ENCODE assay signal across 8 cellular contexts in genomic region chr2:219230201-219230540, GRCh38. TPM values are rescaled to one million over a fixed set of nuclear protein-coding genes. Genes with fewer than 3 reads are reported as not detected.
A peak's percentile ranks its signal among the peaks of the same experiment; 100 is the strongest.
DNase-seq lines count a peak whose midpoint lies in the region; ATAC-seq and TF ChIP-seq lines count a peak whose summit lies in the region.

No MANE protein-coding gene starts in this region.

- H3K36me3 Mint-ChIP-seq in T-helper 2 cell treated with Interferon-gamma antibody and Interleukin-4, amounts not matched to agents 5 μg/mL and 100 μg/mL, for 36 hours (ENCODE audit: low read depth): peaks cover 55% of the 10 kb centered on the region

- H3K4me1 ChIP-seq in ectodermal cell (ENCODE audit: control insufficient read depth, insufficient read depth, low read length) (peaks cover 13% of the 10 kb centered on the region), lung (ENCODE audit: control insufficient read depth in 2 of 2, insufficient read depth in 2 of 2, low read length in 2 of 2) (peaks cover 4 to 9% of the 10 kb centered on the region in 2 donors), stomach smooth muscle (ENCODE audit: control insufficient read depth, insufficient read depth, low read length) (peaks cover 27% of the 10 kb centered on the region)

- H3K27me3 ChIP-seq in ectodermal cell (ENCODE audit: control insufficient read depth, insufficient read depth, low read length, poor library complexity, severe bottlenecking) (no peaks in the 10 kb centered on the region), lung (ENCODE audit: control insufficient read depth, insufficient read depth) (no peaks in the 10 kb centered on the region), stomach smooth muscle (ENCODE audit: control insufficient read depth in 1 of 2, insufficient read depth in 2 of 2, low read length in 2 of 2) (no peaks in the 10 kb centered on the region)

- H3K27ac ChIP-seq in ectodermal cell (ENCODE audit: insufficient read depth, low read depth, low read length, poor library complexity, severe bottlenecking): peak overlapping the region; percentile 83
- peak overlapping the region; percentile 87 to 98 for H3K27ac ChIP-seq in lung (ENCODE audit: low read depth in 1 of 2, low read length in 1 of 2)
- peak overlapping the region; percentile 94 for H3K27ac ChIP-seq in stomach smooth muscle (ENCODE audit: low read length)

- H3K9me3 ChIP-seq in ectodermal cell (ENCODE audit: control insufficient read depth, low read length): no peaks in the 10 kb centered on the region
- no peaks in the 10 kb centered on the region for H3K9me3 ChIP-seq in lung (ENCODE audit: control insufficient read depth in 2 of 2, insufficient read depth in 1 of 2, low read length in 1 of 2)
- H3K9me3 ChIP-seq in stomach smooth muscle (ENCODE audit: control insufficient read depth in 2 of 2, low read length in 2 of 2): no peaks in the 10 kb centered on the region

- ATAC-seq in HG03439 (IDR thresholded peaks at IDR 0.05; ENCODE audit: unreplicated experiment) (peak; percentile 5), lung (ENCODE audit: insufficient read depth, low FRiP score) (no peak)

- H3K9ac ChIP-seq in stomach smooth muscle (ENCODE audit: low read length in 2 of 2): peak overlapping the region; percentile 67 to 87

- H3K36me3 ChIP-seq in ectodermal cell (ENCODE audit: control insufficient read depth, insufficient read depth, low read length) (peaks cover 21% of the 10 kb centered on the region), lung (ENCODE audit: control insufficient read depth in 2 of 2, insufficient read depth in 2 of 2, low read length in 2 of 2) (peaks cover 17 to 27% of the 10 kb centered on the region in 2 donors), stomach smooth muscle (ENCODE audit: control insufficient read depth in 2 of 2, insufficient read depth in 2 of 2, low read length in 2 of 2) (peaks cover 35 to 37% of the 10 kb centered on the region in 2 donors)

- DNase-seq in DMS 273 (lab: John Stamatoyannopoulos, UW; ENCODE audit: unreplicated experiment): peak; percentile 76
- DNase-seq in DMS 273 treated with DMSO at 0.1 percent for 48 hours (lab: John Stamatoyannopoulos, UW): no peak
- DNase-seq in T-helper 2 cell treated with Interferon-gamma antibody and Interleukin-4, amounts not matched to agents 5 μg/mL and 100 μg/mL, for 36 hours (ENCODE audit: low spot score): peak; percentile 51
- DNase-seq in lung (ENCODE audit: low spot score): peak; percentile 57
- DNase-seq in GDM1 (lab: John Stamatoyannopoulos, UW): no peak

- peak overlapping the region; percentile 95 for H3K27ac Mint-ChIP-seq in T-helper 2 cell treated with Interferon-gamma antibody and Interleukin-4, amounts not matched to agents 5 μg/mL and 100 μg/mL, for 36 hours

- 1 to 2% methylated on average over 19 of the region's 19 CpGs for WGBS in ectodermal cell, 2 experiments
- 1% methylated on average over 19 of the region's 19 CpGs for WGBS in lung, 2 donors

- TF ChIP-seq CTCF in lung (IDR thresholded peaks at IDR 0.05; ENCODE audit: control extremely low read depth, extremely low read depth): no peak

- H3K4me3 ChIP-seq in ectodermal cell (ENCODE audit: insufficient read depth, low read depth, low read length): peak overlapping the region; percentile 71
- H3K4me3 ChIP-seq in lung: peak overlapping the region; percentile 78
- H3K4me3 ChIP-seq in stomach smooth muscle (ENCODE audit: low read length in 2 of 2): peak overlapping the region; percentile 81 to 92

- H3K27me3 Mint-ChIP-seq in T-helper 2 cell treated with Interferon-gamma antibody and Interleukin-4, amounts not matched to agents 5 μg/mL and 100 μg/mL, for 36 hours (ENCODE audit: low read depth): no peaks in the 10 kb centered on the region

- H3K4me3 Mint-ChIP-seq in T-helper 2 cell treated with Interferon-gamma antibody and Interleukin-4, amounts not matched to agents 5 μg/mL and 100 μg/mL, for 36 hours: peak overlapping the region; percentile 92

- peaks cover 39% of the 10 kb centered on the region for H3K4me1 Mint-ChIP-seq in T-helper 2 cell treated with Interferon-gamma antibody and Interleukin-4, amounts not matched to agents 5 μg/mL and 100 μg/mL, for 36 hours (ENCODE audit: low read depth)

- no peaks in the 10 kb centered on the region for H3K9me3 Mint-ChIP-seq in T-helper 2 cell treated with Interferon-gamma antibody and Interleukin-4, amounts not matched to agents 5 μg/mL and 100 μg/mL, for 36 hours

RNA-seq across cellular contexts. Expression of gene ANKZF1, which starts 0.6 kb away (rescaled TPM):
- polyA plus RNA-seq in ectodermal cell (2013, experiment 1 of 4): 56.5 TPM
- polyA plus RNA-seq in ectodermal cell (2013, experiment 2 of 4): 43.4 TPM
- 45.4 TPM for polyA plus RNA-seq in ectodermal cell (2013, experiment 3 of 4)
- 57.5 TPM for polyA plus RNA-seq in ectodermal cell (2013, experiment 4 of 4)
- 100 to 1,000 TPM in 1 of 2 donors, 10 to 100 TPM in 1; 40.1 to 101 TPM for total RNA-seq in lung
- polyA plus RNA-seq in lung: 10 to 100 TPM; 22.3 to 28.4 TPM

RNA-seq across cellular contexts. Expression of gene ATG9A, which starts 0.7 kb away (rescaled TPM):
- polyA plus RNA-seq in ectodermal cell (2013, experiment 1 of 4): 51.0 TPM
- polyA plus RNA-seq in ectodermal cell (2013, experiment 2 of 4): 56.4 TPM
- 39.9 TPM for polyA plus RNA-seq in ectodermal cell (2013, experiment 3 of 4)
- 43.2 TPM for polyA plus RNA-seq in ectodermal cell (2013, experiment 4 of 4)
- total RNA-seq in lung: 10 to 100 TPM; 49.1 TPM
- polyA plus RNA-seq in lung: 10 to 100 TPM; 22.5 to 36.1 TPM

RNA-seq across cellular contexts. Expression of gene ABCB6, which starts 11.4 kb away (rescaled TPM):
- polyA plus RNA-seq in ectodermal cell (2013, experiment 1 of 4): 14.1 TPM
- polyA plus RNA-seq in ectodermal cell (2013, experiment 2 of 4): 10.5 TPM
- polyA plus RNA-seq in ectodermal cell (2013, experiment 3 of 4): 11.2 TPM
- 10.7 TPM for polyA plus RNA-seq in ectodermal cell (2013, experiment 4 of 4)
- 10 to 100 TPM; 17.2 to 40.4 TPM for total RNA-seq in lung
- 10 to 100 TPM; 27.7 to 49.4 TPM for polyA plus RNA-seq in lung

RNA-seq across cellular contexts. Expression of gene GLB1L, which starts 15.1 kb away (rescaled TPM):
- polyA plus RNA-seq in ectodermal cell (2013, experiment 1 of 4): 9.0 TPM
- polyA plus RNA-seq in ectodermal cell (2013, experiment 2 of 4): 12.9 TPM
- 9.6 TPM for polyA plus RNA-seq in ectodermal cell (2013, experiment 3 of 4)
- polyA plus RNA-seq in ectodermal cell (2013, experiment 4 of 4): 12.7 TPM
- total RNA-seq in lung: 10 to 100 TPM; 18.1 to 18.7 TPM
- 1 to 10 TPM; 7.5 to 9.1 TPM for polyA plus RNA-seq in lung

RNA-seq across cellular contexts. Expression of gene STK16, which starts 15.1 kb away (rescaled TPM):
- polyA plus RNA-seq in ectodermal cell (2013, experiment 1 of 4): 33.9 TPM
- polyA plus RNA-seq in ectodermal cell (2013, experiment 2 of 4): 34.3 TPM
- polyA plus RNA-seq in ectodermal cell (2013, experiment 3 of 4): 26.3 TPM
- 38.2 TPM for polyA plus RNA-seq in ectodermal cell (2013, experiment 4 of 4)
- total RNA-seq in lung: 10 to 100 TPM; 16.2 to 25.7 TPM
- polyA plus RNA-seq in lung: 10 to 100 TPM; 25.2 to 50.5 TPM

Comparison
In these comparisons a context has a peak if more than half of its experiments do, and no peak if none do; other contexts are left out.
1. DNase-seq: peak in DMS 273 (single experiment), T-helper 2 cell treated with Interferon-gamma antibody and Interleukin-4, amounts not matched to agents 5 μg/mL and 100 μg/mL, for 36 hours (single experiment) and lung (single experiment); none in DMS 273 treated with DMSO at 0.1 percent for 48 hours (single experiment) and GDM1 (single experiment).
2. Peak in every context shown above with its lines, with median percentiles within 50 percentile points of each other: H3K27ac ChIP-seq and H3K4me3 ChIP-seq.